14 cellular contexts compared by ENCODE assay signal in genomic region chr10:101775273-101776131, GRCh38. TPM values are rescaled to one million over a fixed set of nuclear protein-coding genes. Genes with fewer than 3 reads are reported as not detected.
DNase-seq lines count a peak whose midpoint lies in the region; ATAC-seq lines count a peak whose summit lies in the region.
"Had no signal": no experiment of that assay in that cellular context is flagged by ENCODE, and none has a peak within 500 bp of the region (broad histone marks: within the 10 kb centered on the region; RNA-seq: fewer than 3 reads in every experiment).

FGF8 (minus strand) TSS chr10:101776114; CDS start chr10:101775900, 214 bp downstream.

- H3K36me3 Mint-ChIP-seq in activated CD4-positive, alpha-beta memory T cell treated with anti-CD3 and anti-CD28 coated beads, Interleukin-2, amount 10 ng/mL, durations not matched to agents 7 days and 5 days (ENCODE audit: low read depth), result no peaks in the 10 kb centered on the region
- H3K36me3 Mint-ChIP-seq in activated CD4-positive, alpha-beta memory T cell treated with anti-CD3 and anti-CD28 coated beads for 36 hours, result peaks cover 17% of the 10 kb centered on the region
- no peaks in the 10 kb centered on the region for H3K36me3 Mint-ChIP-seq in T-cell
- no peaks in the 10 kb centered on the region for H3K36me3 Mint-ChIP-seq in stimulated activated effector memory CD8-positive, alpha-beta T cell treated with anti-CD3 and anti-CD28 coated beads, Interleukin-12 subunit alpha, Interleukin-12 subunit beta, amount 100 ng/mL, for 72 hours

- peaks cover 66% of the 10 kb centered on the region for H3K27me3 Mint-ChIP-seq in activated CD4-positive, alpha-beta memory T cell treated with anti-CD3 and anti-CD28 coated beads, Interleukin-2, amount 10 ng/mL, durations not matched to agents 7 days and 5 days
- peaks cover 68% of the 10 kb centered on the region for H3K27me3 Mint-ChIP-seq in activated CD4-positive, alpha-beta memory T cell treated with anti-CD3 and anti-CD28 coated beads for 36 hours
- peaks cover 59 to 68% of the 10 kb centered on the region in 2 donors for H3K27me3 Mint-ChIP-seq in T-cell

- peak within 1 kb of the TSS; percentile 25 for H3K4me3 ChIP-seq in iPS-18a (ENCODE audit: low read length)

- no peak within 1 kb of the TSS for H3K9ac ChIP-seq in iPS-18a (ENCODE audit: low read length)

- H3K9me3 ChIP-seq in iPS-18a (ENCODE audit: control insufficient read depth, low read depth, low read length), result no peaks in the 10 kb centered on the region
- H3K9me3 ChIP-seq: BE2C had no signal

- H3K27ac ChIP-seq in iPS-18a (ENCODE audit: low read length), result no peak within 1 kb of the TSS

- CTCF ChIA-PET in activated CD4-positive, alpha-beta memory T cell treated with anti-CD3 and anti-CD28 coated beads, Interleukin-2, amount 10 ng/mL, durations not matched to agents 7 days and 5 days (lab: Charles Lee), result interaction anchor here (0.8 to 2.7 kb wide), 2 partner anchors 66 to 173 kb away, joined by 3 to 9 read pairs; no protein-coding TSS in a partner anchor
- CTCF ChIA-PET in activated CD4-positive, alpha-beta memory T cell treated with anti-CD3 and anti-CD28 coated beads for 36 hours (lab: Charles Lee), result interaction anchor here (0.5 to 4.7 kb wide), 5 partner anchors 7 to 921 kb away, joined by 3 to 39 read pairs (median 5); partner anchors contain the start of gene NPM3
- CTCF ChIA-PET in T-cell (lab: Charles Lee), result interaction anchor here in 1 of 2 donors (0.6 kb wide), 1 partner anchor 205 kb away, joined by 4 read pairs; no protein-coding TSS in a partner anchor

- peaks cover 40% of the 10 kb centered on the region for H3K4me1 ChIP-seq in iPS-18a (ENCODE audit: control insufficient read depth, low read depth, low read length)
- H3K4me1 ChIP-seq: BE2C had no signal

- H3K4me3 Mint-ChIP-seq in activated CD4-positive, alpha-beta memory T cell treated with anti-CD3 and anti-CD28 coated beads, Interleukin-2, amount 10 ng/mL, durations not matched to agents 7 days and 5 days, result no peak within 1 kb of the TSS
- no peak within 1 kb of the TSS for H3K4me3 Mint-ChIP-seq in activated CD4-positive, alpha-beta memory T cell treated with anti-CD3 and anti-CD28 coated beads for 36 hours
- H3K4me3 Mint-ChIP-seq in T-cell, result peak within 1 kb of the TSS in 2 of 3 donors; percentile 43 to 97
- peak within 1 kb of the TSS; percentile 59 for H3K4me3 Mint-ChIP-seq in stimulated activated effector memory CD8-positive, alpha-beta T cell treated with anti-CD3 and anti-CD28 coated beads, Interleukin-12 subunit alpha, Interleukin-12 subunit beta, amount 100 ng/mL, for 72 hours
- H3K4me3 Mint-ChIP-seq: activated naive CD4-positive, alpha-beta T cell treated with anti-CD3 and anti-CD28 coated beads, Interleukin-2, amount 10 ng/mL, durations not matched to agents 7 days and 5 days had no signal

- intact Hi-C loops in activated CD4-positive, alpha-beta memory T cell treated with anti-CD3 and anti-CD28 coated beads for 36 hours (cut with micrococcal nuclease), result no loop called here

- H3K4me1 Mint-ChIP-seq in activated CD4-positive, alpha-beta memory T cell treated with anti-CD3 and anti-CD28 coated beads, Interleukin-2, amount 10 ng/mL, durations not matched to agents 7 days and 5 days, result peaks cover 24% of the 10 kb centered on the region
- peaks cover 31% of the 10 kb centered on the region for H3K4me1 Mint-ChIP-seq in activated CD4-positive, alpha-beta memory T cell treated with anti-CD3 and anti-CD28 coated beads for 36 hours (ENCODE audit: low read depth)
- peaks cover 30 to 46% (median 33%) of the 10 kb centered on the region in 3 donors for H3K4me1 Mint-ChIP-seq in T-cell
- peaks cover 44% of the 10 kb centered on the region for H3K4me1 Mint-ChIP-seq in stimulated activated effector memory CD8-positive, alpha-beta T cell treated with anti-CD3 and anti-CD28 coated beads, Interleukin-12 subunit alpha, Interleukin-12 subunit beta, amount 100 ng/mL, for 72 hours

- DNase-seq in activated CD4-positive, alpha-beta memory T cell treated with anti-CD3 and anti-CD28 coated beads, Interleukin-2, amount 10 ng/mL, durations not matched to agents 7 days and 5 days, result peak; percentile 11
- no peak for DNase-seq in activated CD4-positive, alpha-beta memory T cell treated with anti-CD3 and anti-CD28 coated beads for 36 hours
- DNase-seq in T-cell (peak in 1 of 34 experiments; percentile 5), NCI-H128 (lab: John Stamatoyannopoulos, UW; ENCODE audit: unreplicated experiment) (no peak), AG08395 (ENCODE audit: low spot score) (no peak)
- DNase-seq in stimulated activated effector memory CD8-positive, alpha-beta T cell treated with anti-CD3 and anti-CD28 coated beads, Interleukin-12 subunit alpha, Interleukin-12 subunit beta, amount 100 ng/mL, for 72 hours (ENCODE audit: low spot score in 2 of 2), result no peak
- DNase-seq: activated naive CD4-positive, alpha-beta T cell treated with anti-CD3 and anti-CD28 coated beads, Interleukin-2, amount 10 ng/mL, durations not matched to agents 7 days and 5 days; BE2C; erythroblast; stimulated activated CD4-positive, alpha-beta T cell treated with anti-CD3 and anti-CD28 coated beads, Interleukin-4, amount 100 ng/mL, for 4 hours; SW 1271 had no signal

- no peaks in the 10 kb centered on the region for H3K9me3 Mint-ChIP-seq in activated CD4-positive, alpha-beta memory T cell treated with anti-CD3 and anti-CD28 coated beads, Interleukin-2, amount 10 ng/mL, durations not matched to agents 7 days and 5 days
- H3K9me3 Mint-ChIP-seq in activated CD4-positive, alpha-beta memory T cell treated with anti-CD3 and anti-CD28 coated beads for 36 hours, result no peaks in the 10 kb centered on the region
- H3K9me3 Mint-ChIP-seq in T-cell, result no peaks in the 10 kb centered on the region
- no peaks in the 10 kb centered on the region for H3K9me3 Mint-ChIP-seq in stimulated activated effector memory CD8-positive, alpha-beta T cell treated with anti-CD3 and anti-CD28 coated beads, Interleukin-12 subunit alpha, Interleukin-12 subunit beta, amount 100 ng/mL, for 72 hours
- H3K9me3 Mint-ChIP-seq: activated naive CD4-positive, alpha-beta T cell treated with anti-CD3 and anti-CD28 coated beads, Interleukin-2, amount 10 ng/mL, durations not matched to agents 7 days and 5 days had no signal

- H3K27ac Mint-ChIP-seq in activated CD4-positive, alpha-beta memory T cell treated with anti-CD3 and anti-CD28 coated beads, Interleukin-2, amount 10 ng/mL, durations not matched to agents 7 days and 5 days, result no peak within 1 kb of the TSS
- H3K27ac Mint-ChIP-seq in activated CD4-positive, alpha-beta memory T cell treated with anti-CD3 and anti-CD28 coated beads for 36 hours, result no peak within 1 kb of the TSS
- no peak within 1 kb of the TSS for H3K27ac Mint-ChIP-seq in T-cell
- no peak within 1 kb of the TSS for H3K27ac Mint-ChIP-seq in stimulated activated effector memory CD8-positive, alpha-beta T cell treated with anti-CD3 and anti-CD28 coated beads, Interleukin-12 subunit alpha, Interleukin-12 subunit beta, amount 100 ng/mL, for 72 hours
- H3K27ac Mint-ChIP-seq: activated naive CD4-positive, alpha-beta T cell treated with anti-CD3 and anti-CD28 coated beads, Interleukin-2, amount 10 ng/mL, durations not matched to agents 7 days and 5 days had no signal

- ATAC-seq in T-cell (replicated peaks in 1 of 4) (no peak), GM21723 (IDR thresholded peaks at IDR 0.05; ENCODE audit: unreplicated experiment) (no peak)
- no peak for ATAC-seq in stimulated activated effector memory CD8-positive, alpha-beta T cell treated with anti-CD3 and anti-CD28 coated beads, Interleukin-12 subunit alpha, Interleukin-12 subunit beta, amount 100 ng/mL, for 72 hours

- no peaks in the 10 kb centered on the region for H3K36me3 ChIP-seq in iPS-18a (ENCODE audit: control insufficient read depth, low read depth, low read length)
- H3K36me3 ChIP-seq: BE2C had no signal

- H3K27me3 ChIP-seq in iPS-18a (ENCODE audit: control insufficient read depth, insufficient read depth, low read length), result peaks cover 94% of the 10 kb centered on the region

- POLR2A ChIA-PET in activated CD4-positive, alpha-beta memory T cell treated with anti-CD3 and anti-CD28 coated beads, Interleukin-2, amount 10 ng/mL, durations not matched to agents 7 days and 5 days (lab: Charles Lee), result interaction anchor here (1.5 to 1.8 kb wide), 2 partner anchors 82 to 173 kb away, joined by 4 to 5 read pairs; no protein-coding TSS in a partner anchor
- POLR2A ChIA-PET in activated CD4-positive, alpha-beta memory T cell treated with anti-CD3 and anti-CD28 coated beads for 36 hours (lab: Charles Lee), result interaction anchor here (2.4 kb wide), 1 partner anchor 8 kb away, joined by 7 read pairs; the partner anchor contains the start of gene NPM3
- POLR2A ChIA-PET in T-cell (lab: Charles Lee), result no interaction called here

RNA-seq across cellular contexts. Expression of gene FGF8, which starts in this region (rescaled TPM):
- total RNA-seq in activated CD4-positive, alpha-beta memory T cell treated with anti-CD3 and anti-CD28 coated beads, Interleukin-2, amount 10 ng/mL, durations not matched to agents 7 days and 5 days, result not detected
- not detected for total RNA-seq in activated CD4-positive, alpha-beta memory T cell treated with anti-CD3 and anti-CD28 coated beads for 36 hours
- not detected for total RNA-seq in T-cell
- total RNA-seq: mucosa of gallbladder had no signal

Comparison
In these comparisons a context has a peak if more than half of its experiments do, and no peak if none do; other contexts are left out.
1. Peak in DNase-seq in activated CD4-positive, alpha-beta memory T cell treated with anti-CD3 and anti-CD28 coated beads, Interleukin-2, amount 10 ng/mL, durations not matched to agents 7 days and 5 days; RNA of the gene not detected or under 1 TPM.
2. H3K4me3 Mint-ChIP-seq: peak in T-cell (2 of 3) and stimulated activated effector memory CD8-positive, alpha-beta T cell treated with anti-CD3 and anti-CD28 coated beads, Interleukin-12 subunit alpha, Interleukin-12 subunit beta, amount 100 ng/mL, for 72 hours (single experiment); none in activated CD4-positive, alpha-beta memory T cell treated with anti-CD3 and anti-CD28 coated beads, Interleukin-2, amount 10 ng/mL, durations not matched to agents 7 days and 5 days (single experiment) and activated CD4-positive, alpha-beta memory T cell treated with anti-CD3 and anti-CD28 coated beads for 36 hours (single experiment).
3. POLR2A ChIA-PET loops: an anchor here in activated CD4-positive, alpha-beta memory T cell treated with anti-CD3 and anti-CD28 coated beads, Interleukin-2, amount 10 ng/mL, durations not matched to agents 7 days and 5 days (1.5 to 1.8 kb wide) and activated CD4-positive, alpha-beta memory T cell treated with anti-CD3 and anti-CD28 coated beads for 36 hours (2.4 kb wide); none called in T-cell.